In genomic region chr21:33162436-33162921, GRCh38 we compare ENCODE assay signal across 15 cellular contexts.
"Had no signal": no experiment of that assay in that cellular context is flagged by ENCODE, and none has a peak within 500 bp of the region (broad histone marks: within the 10 kb centered on the region; RNA-seq: fewer than 3 reads in every experiment).

No MANE protein-coding gene starts in this region.

- H3K27me3 ChIP-seq: pancreas, tibial nerve had no signal

- FAIRE-seq: islet of Langerhans, pancreas, small intestine had no signal

- H3K4me3 Mint-ChIP-seq: activated T-helper 1 cell treated with anti-CD3 and anti-CD28 coated beads, Interleukin-12 subunit alpha, Interleukin-12 subunit beta, Interleukin-2, Interleukin-4 antibody, amounts not matched to agents 30 ng/mL and 10 ng/mL and 1 ng/mL, durations not matched to agents 14 hours and 24 hours and 36 hours; stimulated activated effector memory CD8-positive, alpha-beta T cell treated with anti-CD3 and anti-CD28 coated beads, Interleukin-12 subunit alpha, Interleukin-12 subunit beta, amount 100 ng/mL, for 72 hours had no signal

- H3K4me3 ChIP-seq: esophagus muscularis mucosa, pancreas, SK-N-MC, tibial nerve had no signal

- DNase-seq: activated CD4-positive, alpha-beta T cell treated with anti-CD3 and anti-CD28 coated beads for 4 hours; activated naive CD4-positive, alpha-beta T cell; foreskin fibroblast; glutamatergic neuron; mesendoderm; pancreas; small intestine; T-helper 1 cell; WERI-Rb-1 had no signal

- H3K27ac Mint-ChIP-seq: activated T-helper 1 cell treated with anti-CD3 and anti-CD28 coated beads, Interleukin-12 subunit alpha, Interleukin-12 subunit beta, Interleukin-2, Interleukin-4 antibody, amounts not matched to agents 30 ng/mL and 10 ng/mL and 1 ng/mL, durations not matched to agents 14 hours and 24 hours and 36 hours had no signal

- H3K4me1 Mint-ChIP-seq: stimulated activated effector memory CD8-positive, alpha-beta T cell treated with anti-CD3 and anti-CD28 coated beads, Interleukin-12 subunit alpha, Interleukin-12 subunit beta, amount 100 ng/mL, for 72 hours had no signal

- H3K27ac ChIP-seq: esophagus muscularis mucosa, pancreas, SK-N-MC, tibial nerve, WERI-Rb-1 had no signal

- H3K36me3 ChIP-seq: esophagus muscularis mucosa, pancreas, tibial nerve, WERI-Rb-1 had no signal

- H3K4me1 ChIP-seq: esophagus muscularis mucosa, pancreas had no signal

- H3K9me3 ChIP-seq: pancreas had no signal

- H3K36me3 Mint-ChIP-seq: stimulated activated effector memory CD8-positive, alpha-beta T cell treated with anti-CD3 and anti-CD28 coated beads, Interleukin-12 subunit alpha, Interleukin-12 subunit beta, amount 100 ng/mL, for 72 hours had no signal

- ATAC-seq: pancreas; stimulated activated effector memory CD8-positive, alpha-beta T cell treated with anti-CD3 and anti-CD28 coated beads, Interleukin-12 subunit alpha, Interleukin-12 subunit beta, amount 100 ng/mL, for 72 hours had no signal
